1 cellular context compared by ENCODE assay signal in genomic region chr19:45419895-45420294, GRCh38.
A peak's percentile ranks its signal among the peaks of the same experiment; 100 is the strongest.
TF ChIP-seq lines count a peak whose summit lies in the region.

No MANE protein-coding gene starts in this region.

TF ChIP-seq in K562, 482 proteins besides CTCF, POLR2A, EP300 and RAD21:
- peak; percentile 37; the same call in 1 of the 2 replicates for TF ChIP-seq POLR2G (IDR thresholded peaks at IDR 0.05; ENCODE audit: low read depth, low read length)
- TF ChIP-seq RBFOX2 (IDR thresholded peaks at IDR 0.05; ENCODE audit: low read depth, low read length), result peak; percentile 40; the same call in 1 of the 2 replicates
- no peak for TF ChIP-seq PKNOX1 (IDR thresholded peaks at IDR 0.05)
- no peak for TF ChIP-seq JUN (IDR thresholded peaks at IDR 0.05; ENCODE audit: borderline replicate concordance, low read depth, low read length)
- no peak for TF ChIP-seq JUN (CRISPR knock-in tag; IDR thresholded peaks at IDR 0.05; ENCODE audit: borderline replicate concordance)
